In the genomic region with DNA sequence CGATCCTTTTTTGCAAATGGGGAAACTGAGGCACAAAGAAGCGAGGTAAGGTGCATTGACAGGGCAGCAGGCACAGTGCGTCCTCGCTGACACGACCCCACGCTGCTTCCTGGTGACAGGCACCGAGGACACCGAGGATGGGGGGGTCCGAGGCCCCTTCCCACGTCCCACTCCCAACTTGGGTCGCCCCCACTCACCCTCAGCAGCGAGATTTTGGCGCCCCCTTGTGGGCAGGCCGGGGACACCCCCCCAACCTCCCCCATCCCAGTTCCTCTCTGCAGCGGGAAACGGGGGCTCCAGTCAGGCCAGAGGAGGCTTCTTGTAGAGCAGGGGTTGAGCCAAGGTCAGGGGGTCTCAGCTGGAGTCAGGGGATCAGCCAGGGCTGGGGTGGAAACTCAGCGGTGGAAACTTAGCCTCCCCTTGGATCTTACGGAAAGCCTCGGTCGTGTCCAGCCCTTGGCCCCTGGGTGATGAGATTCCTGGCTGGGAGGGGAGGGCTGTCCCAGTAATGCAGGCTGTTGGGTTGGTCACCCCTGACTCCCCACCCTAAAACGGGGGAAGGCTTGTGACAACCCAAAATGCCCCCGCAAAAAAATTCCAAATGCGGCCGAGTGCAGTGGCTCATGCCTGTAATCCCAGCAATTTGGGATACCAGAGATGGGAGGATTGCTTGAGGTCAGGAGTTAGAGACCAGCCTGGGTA, we compare ENCODE assay signal across 8 cellular contexts. TPM values are rescaled to one million over a fixed set of nuclear protein-coding genes. Genes with fewer than 3 reads are reported as not detected.
DNase-seq lines count a peak whose midpoint lies in the region; TF ChIP-seq lines count a peak whose summit lies in the region.

No MANE protein-coding gene starts in this region.

- TF ChIP-seq POLR2A in NB4 (IDR thresholded peaks at IDR 0.05; ENCODE audit: extremely low read depth, insufficient read length) (no peak), stomach (IDR thresholded peaks at IDR 0.05) (no peak)

- H3K4me3 Mint-ChIP-seq in CD14-positive monocyte, result no peak overlapping the region

- H3K36me3 ChIP-seq in ascending aorta (no peaks in the 10 kb centered on the region), stomach (peaks cover 0 to 8% (median 2%) of the 10 kb centered on the region in 4 donors)
- no peaks in the 10 kb centered on the region for H3K36me3 ChIP-seq in effector memory CD4-positive, alpha-beta T cell (ENCODE audit: control insufficient read depth, insufficient read depth, low read length)

- H3K27ac ChIP-seq in ascending aorta (no peak overlapping the region), stomach (peak overlapping the region in 1 of 5 donors; percentile 62)
- H3K27ac ChIP-seq in effector memory CD4-positive, alpha-beta T cell (ENCODE audit: insufficient read depth, low read length, poor library complexity, severe bottlenecking), result no peak overlapping the region

- TF ChIP-seq CTCF in CD14-positive monocyte (IDR thresholded peaks at IDR 0.05), result peak; percentile 79
- TF ChIP-seq CTCF in NB4 (IDR thresholded peaks at IDR 0.05; ENCODE audit: low read depth, low read length), result peak; percentile 53
- TF ChIP-seq CTCF in ascending aorta (IDR thresholded peaks at IDR 0.05), result peak; percentile 87 to 94 (median 91)
- TF ChIP-seq CTCF in stomach (IDR thresholded peaks at IDR 0.05), result peak in 5 of 7 experiments; percentile 63 to 83 (median 82)

- no peaks in the 10 kb centered on the region for H3K27me3 ChIP-seq in ascending aorta
- no peaks in the 10 kb centered on the region for H3K27me3 ChIP-seq in stomach
- H3K27me3 ChIP-seq in effector memory CD4-positive, alpha-beta T cell (replicated peaks; ENCODE audit: control insufficient read depth, insufficient read depth, low read length, poor library complexity, severe bottlenecking), result no peaks in the 10 kb centered on the region

- H3K9me3 ChIP-seq in ascending aorta (no peaks in the 10 kb centered on the region), stomach (no peaks in the 10 kb centered on the region)
- no peaks in the 10 kb centered on the region for H3K9me3 ChIP-seq in effector memory CD4-positive, alpha-beta T cell (ENCODE audit: control insufficient read depth, low read length)

- H3K36me3 Mint-ChIP-seq in CD14-positive monocyte, result no peaks in the 10 kb centered on the region

- TF ChIP-seq EP300 in stomach (IDR thresholded peaks at IDR 0.05), result no peak

- peaks cover 0 to 4% (median 0%) of the 10 kb centered on the region in 7 donors for H3K9me3 Mint-ChIP-seq in CD14-positive monocyte

- peaks cover 3 to 6% (median 4%) of the 10 kb centered on the region in 3 donors for H3K27me3 Mint-ChIP-seq in CD14-positive monocyte (ENCODE audit: low read depth in 3 of 3)

- intact Hi-C loops in CD14-positive monocyte (cut with micrococcal nuclease) (loop anchor here in 1 of 2 donors (5.0 kb wide), 1 partner anchor 145 kb away; no protein-coding TSS in a partner anchor), ascending aorta (cut with DNase I) (loop anchor here (1.0 to 2.0 kb wide), 3 partner anchors 137 to 167 kb away; no protein-coding TSS in a partner anchor), stomach (cut with DNase I; ENCODE audit: low total_unique reads) (loop anchor here (5.0 kb wide), 1 partner anchor 150 kb away; no protein-coding TSS in a partner anchor)

- H3K4me1 ChIP-seq in ascending aorta (peaks cover 4 to 26% of the 10 kb centered on the region in 2 donors), stomach (peaks cover 15 to 62% (median 43%) of the 10 kb centered on the region in 4 donors)
- no peaks in the 10 kb centered on the region for H3K4me1 ChIP-seq in effector memory CD4-positive, alpha-beta T cell (ENCODE audit: control insufficient read depth, insufficient read depth, low read length, poor library complexity, severe bottlenecking)

- WGBS in stomach, 5 donors, result 27 to 31% (median 29%) methylated on average over 22 to 24 of the region's 24 CpGs

- DNase-seq in CD14-positive monocyte (ENCODE audit: low spot score) (no peak), NB4 (ENCODE audit: low read depth) (peak; percentile 31), ascending aorta (ENCODE audit: low spot score in 2 of 2) (no peak), kidney tubule cell (ENCODE audit: low spot score) (peak; percentile 11), stomach (peak; percentile 42), DMS79 (lab: John Stamatoyannopoulos, UW) (no peak), COR-L47 (lab: John Stamatoyannopoulos, UW) (no peak)
- no peak for DNase-seq in effector memory CD4-positive, alpha-beta T cell

- no peak overlapping the region for H3K27ac Mint-ChIP-seq in CD14-positive monocyte

- H3K4me3 ChIP-seq in NB4 (ENCODE audit: low read depth, low read length), result no peak overlapping the region
- H3K4me3 ChIP-seq in ascending aorta, result peak overlapping the region in 1 of 2 donors; percentile 2
- H3K4me3 ChIP-seq in stomach, result no peak overlapping the region
- H3K4me3 ChIP-seq in effector memory CD4-positive, alpha-beta T cell (ENCODE audit: insufficient read depth, low read depth, low read length, poor library complexity, severe bottlenecking), result no peak overlapping the region

- H3K4me1 Mint-ChIP-seq in CD14-positive monocyte, result peaks cover 2% of the 10 kb centered on the region

RNA-seq across cellular contexts. Expression of gene SMIM24, which starts 8.2 kb away (rescaled TPM):
- polyA plus RNA-seq in CD14-positive monocyte (under 1 TPM in 1 of 2 donors, not detected in 1; 0.30 TPM), stomach (100 to 1,000 TPM in 1 of 3 donors, 10 to 100 TPM in 2; 14.1 to 116 (median 68.7) TPM)
- total RNA-seq in ascending aorta (not detected), stomach (100 to 1,000 TPM in 1 of 5 donors, 10 to 100 TPM in 1, 1 to 10 TPM in 2, not detected in 1; 1.4 to 178 (median 38.3) TPM)

RNA-seq across cellular contexts. Expression of gene SMIM44, which starts 11.1 kb away (rescaled TPM):
- not detected for polyA plus RNA-seq in CD14-positive monocyte
- total RNA-seq in ascending aorta, result not detected
- total RNA-seq in stomach, result not detected
- 1 to 10 TPM in 1 of 3 donors, not detected in 2; 2.7 TPM for polyA plus RNA-seq in stomach

RNA-seq across cellular contexts. Expression of gene DOHH, which starts 28.4 kb away (rescaled TPM):
- 1 to 10 TPM; 3.7 to 4.1 TPM for polyA plus RNA-seq in CD14-positive monocyte
- 40.9 TPM for total RNA-seq in ascending aorta
- 10 to 100 TPM in 2 of 5 donors, 1 to 10 TPM in 1, under 1 TPM in 1, not detected in 1; 0.45 to 21.7 (median 11.1) TPM for total RNA-seq in stomach
- polyA plus RNA-seq in stomach, result 10 to 100 TPM; 10.7 to 14.1 (median 13.6) TPM

RNA-seq across cellular contexts. Expression of gene FZR1, which starts 34.0 kb away (rescaled TPM):
- polyA plus RNA-seq in CD14-positive monocyte, result 1 to 10 TPM; 7.7 to 9.4 TPM
- total RNA-seq in ascending aorta, result 56.8 TPM
- total RNA-seq in stomach, result 100 to 1,000 TPM in 1 of 5 donors, 10 to 100 TPM in 3, 1 to 10 TPM in 1; 9.4 to 113 (median 31.9) TPM
- 10 to 100 TPM; 10.5 to 17.2 (median 13.9) TPM for polyA plus RNA-seq in stomach

Comparison
In these comparisons a context has a peak if more than half of its experiments do, and no peak if none do; other contexts are left out.
1. DNase-seq: peak in NB4 (single experiment), kidney tubule cell (single experiment) and stomach (single experiment); none in CD14-positive monocyte (single experiment), ascending aorta (0 of 2), DMS79 (single experiment), COR-L47 (single experiment) and effector memory CD4-positive, alpha-beta T cell (0 of 3).
2. Peak in every context shown above with its lines, with median percentiles within 50 percentile points of each other: CTCF ChIP-seq.